ENCODE assay signal across 7 cellular contexts in the genomic region with DNA sequence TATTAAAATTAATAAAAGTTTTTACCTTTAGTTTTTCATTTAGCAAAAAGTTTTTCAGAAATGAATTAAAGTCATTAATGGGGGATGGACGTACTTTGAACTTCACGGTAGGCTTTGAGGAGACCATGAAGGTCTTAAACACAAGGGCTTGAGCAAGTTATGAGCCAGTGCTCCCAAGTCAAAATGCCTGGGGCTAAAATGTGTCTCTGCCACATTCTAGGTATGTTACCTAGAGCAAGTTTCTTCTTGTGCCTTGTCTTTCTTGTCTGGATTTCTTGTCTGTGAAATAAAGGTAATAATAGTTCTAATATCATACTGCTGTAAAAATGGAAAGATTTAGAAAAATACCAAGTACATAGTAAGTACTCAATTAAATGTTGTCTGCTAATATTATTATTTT.
"Had no signal": no experiment of that assay in that cellular context is flagged by ENCODE, and none has a peak within 500 bp of the region (broad histone marks: within the 10 kb centered on the region; RNA-seq: fewer than 3 reads in every experiment).

No MANE protein-coding gene starts in this region.

- FAIRE-seq: HepG2 had no signal

- H3K4me3 ChIP-seq: GM23248 had no signal

- H3K4me3 Mint-ChIP-seq: IgD-negative memory B cell had no signal

- H3K36me3 Mint-ChIP-seq: IgD-negative memory B cell had no signal

- H3K9ac ChIP-seq: GM23248 had no signal

- ATAC-seq: HepG2 had no signal

- H3K4me1 Mint-ChIP-seq: IgD-negative memory B cell had no signal

- H2AFZ ChIP-seq: GM23248 had no signal

- H3K27ac ChIP-seq: GM23248, HL-60 had no signal

- H3K27ac Mint-ChIP-seq: IgD-negative memory B cell had no signal

- DNase-seq: GM23248, GOT3, H7, HCEC 1CT had no signal

- H3K9me3 Mint-ChIP-seq: IgD-negative memory B cell had no signal
